ENCODE assay signal across 1 cellular context in genomic region chr3:10011644-10012043, GRCh38.
TF ChIP-seq lines count a peak whose summit lies in the region.

No MANE protein-coding gene starts in this region.

TF ChIP-seq in HepG2, 621 proteins besides CTCF, POLR2A, EP300 and RAD21:
- TF ChIP-seq NR2C2 (CRISPR knock-in tag; IDR thresholded peaks at IDR 0.05; ENCODE audit: borderline replicate concordance), result no peak
- 0 out of 2 replicates have a peak, but pooled peaks have one; percentile 2 for TF ChIP-seq PAXIP1 (CRISPR knock-in tag; conservative IDR thresholded peaks at IDR 0.05)
TF ChIP-seq in HepG2: peak in this region for 1.
